In the genomic region with DNA sequence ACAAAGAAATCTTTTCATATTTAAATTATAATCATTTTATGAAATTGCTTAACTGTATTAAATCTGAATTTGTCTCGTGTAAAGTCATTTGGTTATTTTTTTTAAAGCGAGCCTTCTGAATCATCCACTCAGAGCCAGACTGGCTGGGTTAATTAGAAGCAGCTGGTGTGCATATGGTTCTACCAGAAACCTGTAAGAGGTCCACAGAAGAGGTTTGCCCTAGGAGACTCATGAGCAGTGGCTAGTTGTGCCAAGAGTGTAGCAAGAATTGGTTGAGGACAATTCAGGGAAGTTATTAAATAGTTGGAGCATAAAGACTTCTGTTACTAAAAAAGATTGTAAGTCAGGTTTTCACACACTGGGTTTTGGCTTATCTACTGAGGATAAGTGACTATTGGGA, we compare ENCODE assay signal across 18 cellular contexts.
"Had no signal": no experiment of that assay in that cellular context is flagged by ENCODE, and none has a peak within 500 bp of the region (broad histone marks: within the 10 kb centered on the region; RNA-seq: fewer than 3 reads in every experiment).

No MANE protein-coding gene starts in this region.

- DNase-seq: activated CD4-positive, alpha-beta T cell treated with anti-CD3 and anti-CD28 coated beads for 1 hour; activated CD4-positive, alpha-beta T cell treated with anti-CD3 and anti-CD28 coated beads, Interleukin-2, amount 50 U/mL, for 1 hour; activated naive CD4-positive, alpha-beta T cell; activated T-cell treated with anti-CD3 and anti-CD28 coated beads, Interleukin-2, amount 50 U/mL, for 24 hours; body of pancreas; gastrocnemius medialis; hippocampal formation; left ventricle myocardium superior; mammary epithelial cell; pancreas; right cardiac atrium; stimulated activated CD4-positive, alpha-beta T cell treated with anti-CD3 and anti-CD28 coated beads, Interleukin-12 subunit alpha, Interleukin-12 subunit beta, amount 100 ng/mL, for 4 hours; stimulated activated CD4-positive, alpha-beta T cell treated with anti-CD3 and anti-CD28 coated beads, Interleukin-4, amount 100 ng/mL, for 4 hours; stimulated activated naive CD8-positive, alpha-beta T cell treated with anti-CD3 and anti-CD28 coated beads, Interleukin-15, Interleukin-2, amounts not matched to agents 100 U/mL and 50 U/mL, for 24 hours; substantia nigra; T-helper 9 cell had no signal

- H3K4me3 ChIP-seq: body of pancreas, cardiac muscle cell, gastrocnemius medialis, pancreas, tibial nerve had no signal

- ATAC-seq: body of pancreas; gastrocnemius medialis; left ventricle myocardium superior; pancreas; right cardiac atrium; stimulated activated naive CD8-positive, alpha-beta T cell treated with anti-CD3 and anti-CD28 coated beads, Interleukin-15, Interleukin-2, amounts not matched to agents 100 U/mL and 50 U/mL, for 24 hours had no signal
